In genomic region chr2:47599171-47599570, GRCh38 we compare ENCODE assay signal across 24 cellular contexts. TPM values are rescaled to one million over a fixed set of nuclear protein-coding genes. Genes with fewer than 3 reads are reported as not detected.
"Had no signal": no experiment of that assay in that cellular context is flagged by ENCODE, and none has a peak within 500 bp of the region (broad histone marks: within the 10 kb centered on the region; RNA-seq: fewer than 3 reads in every experiment).

No MANE protein-coding gene starts in this region.

- H3K27me3 ChIP-seq: right lobe of liver, thyroid gland had no signal

- H3K4me1 ChIP-seq: parathyroid adenoma, right lobe of liver, thyroid gland had no signal

- DNase-seq: activated CD4-positive, alpha-beta T cell treated with anti-CD3 and anti-CD28 coated beads for 48 hours; activated CD4-positive, CD25-positive, alpha-beta regulatory T cell; activated CD8-positive, alpha-beta T cell treated with anti-CD3 and anti-CD28 coated beads for 36 hours; activated naive CD4-positive, alpha-beta T cell treated with Interleukin-2 at 50 U/mL for 16 hours; activated naive CD8-positive, alpha-beta T cell treated with anti-CD3 and anti-CD28 coated beads, Interleukin-2, amount 10 ng/mL, durations not matched to agents 7 days and 5 days; activated T-cell treated with anti-CD3 and anti-CD28 coated beads, Interleukin-2, amount 50 U/mL, for 1 hour; amygdala; endodermal cell; foreskin melanocyte; hypothalamus; kidney; right lobe of liver; small intestine; stimulated activated naive CD4-positive, alpha-beta T cell treated with Interleukin-2 at 50 U/mL for 16 hours; thyroid gland had no signal

- H3K36me3 ChIP-seq: right lobe of liver, thyroid gland had no signal

- H3K79me2 ChIP-seq: parathyroid adenoma had no signal

- H3K36me3 Mint-ChIP-seq: activated naive CD8-positive, alpha-beta T cell treated with anti-CD3 and anti-CD28 coated beads, Interleukin-2, amount 10 ng/mL, durations not matched to agents 7 days and 5 days had no signal

- H3K27me3 Mint-ChIP-seq: activated CD8-positive, alpha-beta T cell treated with anti-CD3 and anti-CD28 coated beads for 36 hours; activated T-helper 17 cell treated with anti-CD3 and anti-CD28 coated beads, Interleukin-2, amount 50 U/mL, for 72 hours had no signal

- H3K9me3 Mint-ChIP-seq: activated CD8-positive, alpha-beta T cell treated with anti-CD3 and anti-CD28 coated beads for 36 hours; activated naive CD8-positive, alpha-beta T cell treated with anti-CD3 and anti-CD28 coated beads, Interleukin-2, amount 10 ng/mL, durations not matched to agents 7 days and 5 days; activated T-helper 17 cell treated with anti-CD3 and anti-CD28 coated beads, Interleukin-2, amount 50 U/mL, for 72 hours; T-helper 2 cell treated with Interferon-gamma antibody and Interleukin-4, amounts not matched to agents 5 μg/mL and 100 μg/mL, for 36 hours had no signal

- H3K4me3 Mint-ChIP-seq: activated CD8-positive, alpha-beta T cell treated with anti-CD3 and anti-CD28 coated beads for 36 hours; activated naive CD8-positive, alpha-beta T cell treated with anti-CD3 and anti-CD28 coated beads, Interleukin-2, amount 10 ng/mL, durations not matched to agents 7 days and 5 days; activated T-helper 17 cell treated with anti-CD3 and anti-CD28 coated beads, Interleukin-2, amount 50 U/mL, for 72 hours; endodermal cell; mesothelial cell of epicardium; nephron; T-helper 2 cell treated with Interferon-gamma antibody and Interleukin-4, amounts not matched to agents 5 μg/mL and 100 μg/mL, for 36 hours had no signal

- H3K4me1 Mint-ChIP-seq: activated naive CD8-positive, alpha-beta T cell treated with anti-CD3 and anti-CD28 coated beads, Interleukin-2, amount 10 ng/mL, durations not matched to agents 7 days and 5 days; activated T-helper 17 cell treated with anti-CD3 and anti-CD28 coated beads, Interleukin-2, amount 50 U/mL, for 72 hours; mesothelial cell of epicardium; nephron had no signal

- H3K9me3 ChIP-seq: right lobe of liver, thyroid gland had no signal

- H2AFZ ChIP-seq: parathyroid adenoma had no signal

- H3K27ac Mint-ChIP-seq: activated CD8-positive, alpha-beta T cell treated with anti-CD3 and anti-CD28 coated beads for 36 hours; activated naive CD8-positive, alpha-beta T cell treated with anti-CD3 and anti-CD28 coated beads, Interleukin-2, amount 10 ng/mL, durations not matched to agents 7 days and 5 days; activated T-helper 17 cell treated with anti-CD3 and anti-CD28 coated beads, Interleukin-2, amount 50 U/mL, for 72 hours; endodermal cell; mesothelial cell of epicardium; nephron; T-helper 2 cell treated with Interferon-gamma antibody and Interleukin-4, amounts not matched to agents 5 μg/mL and 100 μg/mL, for 36 hours had no signal

- H3K27ac ChIP-seq: parathyroid adenoma, right lobe of liver, thyroid gland had no signal

- H3K4me3 ChIP-seq: lung, right lobe of liver, thyroid gland had no signal

- H3K9ac ChIP-seq: parathyroid adenoma had no signal

- ATAC-seq: activated CD8-positive, alpha-beta T cell treated with anti-CD3 and anti-CD28 coated beads for 36 hours; activated T-helper 17 cell treated with anti-CD3 and anti-CD28 coated beads, Interleukin-2, amount 50 U/mL, for 72 hours; left lobe of liver; right lobe of liver had no signal

- FAIRE-seq: kidney, small intestine had no signal

RNA-seq across cellular contexts. Expression of gene KCNK12, which starts 28.4 kb away (rescaled TPM):
- total RNA-seq: left lobe of liver, right lobe of liver, subcutaneous adipose tissue, ureter had no signal
